1 cellular context compared by ENCODE assay signal in the genomic region with DNA sequence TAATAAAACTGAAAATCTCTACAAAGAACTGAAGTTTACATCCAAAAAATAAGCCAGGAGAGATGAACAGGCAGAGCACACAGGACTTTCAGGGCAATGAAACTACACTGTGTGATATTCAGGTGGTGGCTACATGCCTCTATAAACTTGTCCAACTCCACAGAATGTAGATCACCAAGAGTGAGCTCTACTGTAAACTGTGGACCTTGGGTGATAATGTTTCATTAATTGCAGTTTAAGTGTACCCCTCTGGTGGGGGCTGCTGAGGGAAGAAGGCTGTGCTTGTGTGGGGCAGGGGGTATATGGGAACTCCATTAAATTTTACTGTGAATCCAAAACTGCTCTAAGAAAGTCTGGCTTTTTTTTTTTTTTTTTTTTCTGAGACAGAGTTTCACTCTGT.
TF ChIP-seq lines count a peak whose summit lies in the region.

No MANE protein-coding gene starts in this region.

TF ChIP-seq in HepG2, 621 proteins besides CTCF, POLR2A, EP300 and RAD21:
- TF ChIP-seq, protein P1, sequence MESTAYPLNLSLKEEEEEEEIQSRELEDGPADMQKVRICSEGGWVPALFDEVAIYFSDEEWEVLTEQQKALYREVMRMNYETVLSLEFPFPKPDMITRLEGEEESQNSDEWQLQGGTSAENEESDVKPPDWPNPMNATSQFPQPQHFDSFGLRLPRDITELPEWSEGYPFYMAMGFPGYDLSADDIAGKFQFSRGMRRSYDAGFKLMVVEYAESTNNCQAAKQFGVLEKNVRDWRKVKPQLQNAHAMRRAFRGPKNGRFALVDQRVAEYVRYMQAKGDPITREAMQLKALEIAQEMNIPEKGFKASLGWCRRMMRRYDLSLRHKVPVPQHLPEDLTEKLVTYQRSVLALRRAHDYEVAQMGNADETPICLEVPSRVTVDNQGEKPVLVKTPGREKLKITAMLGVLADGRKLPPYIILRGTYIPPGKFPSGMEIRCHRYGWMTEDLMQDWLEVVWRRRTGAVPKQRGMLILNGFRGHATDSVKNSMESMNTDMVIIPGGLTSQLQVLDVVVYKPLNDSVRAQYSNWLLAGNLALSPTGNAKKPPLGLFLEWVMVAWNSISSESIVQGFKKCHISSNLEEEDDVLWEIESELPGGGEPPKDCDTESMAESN (CRISPR knock-in tag; conservative IDR thresholded peaks at IDR 0.05) = no peak
- TF ChIP-seq FOXK2 (IDR thresholded peaks at IDR 0.05) (no peak), ZBTB42 (CRISPR knock-in tag; IDR thresholded peaks at IDR 0.05) (no peak), NR2F1 (CRISPR knock-in tag; IDR thresholded peaks at IDR 0.05) (no peak), ZNF468 (CRISPR knock-in tag; IDR thresholded peaks at IDR 0.05) (no peak), SMARCC2 (IDR thresholded peaks at IDR 0.05) (no peak), CENPBD1 (CRISPR knock-in tag; IDR thresholded peaks at IDR 0.05; ENCODE audit: borderline replicate concordance, low read depth) (no peak), ELF4 (CRISPR knock-in tag; IDR thresholded peaks at IDR 0.05; ENCODE audit: borderline replicate concordance) (no peak)
- TF ChIP-seq, protein P2, sequence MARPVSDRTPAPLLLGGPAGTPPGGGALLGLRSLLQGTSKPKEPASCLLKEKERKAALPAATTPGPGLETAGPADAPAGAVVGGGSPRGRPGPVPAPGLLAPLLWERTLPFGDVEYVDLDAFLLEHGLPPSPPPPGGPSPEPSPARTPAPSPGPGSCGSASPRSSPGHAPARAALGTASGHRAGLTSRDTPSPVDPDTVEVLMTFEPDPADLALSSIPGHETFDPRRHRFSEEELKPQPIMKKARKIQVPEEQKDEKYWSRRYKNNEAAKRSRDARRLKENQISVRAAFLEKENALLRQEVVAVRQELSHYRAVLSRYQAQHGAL (CRISPR knock-in tag; IDR thresholded peaks at IDR 0.05; ENCODE audit: not compliant biosample characterization) = no peak
